Comparison of ENCODE assay signal across 15 cellular contexts in the genomic region with DNA sequence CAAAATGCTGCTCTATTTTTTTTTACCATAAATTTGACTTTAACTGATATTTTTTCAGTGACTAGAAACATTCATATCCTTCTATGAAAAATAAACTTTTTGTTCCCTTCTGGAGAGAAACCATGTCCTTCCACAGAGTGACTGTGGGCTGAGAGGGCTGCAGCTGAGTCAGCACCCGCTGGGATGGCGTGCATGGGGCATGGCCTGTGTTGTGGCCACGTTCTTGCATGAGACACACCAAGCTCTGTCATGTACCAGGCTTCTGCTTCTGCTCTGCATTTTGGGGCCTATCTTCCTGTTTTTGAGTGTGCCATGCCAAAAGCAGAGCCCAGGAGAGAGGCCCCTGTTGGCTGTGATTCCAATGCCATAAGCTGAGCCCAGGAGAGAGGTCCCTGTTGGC. TPM values are rescaled to one million over a fixed set of nuclear protein-coding genes. Genes with fewer than 3 reads are reported as not detected.
A peak's percentile ranks its signal among the peaks of the same experiment; 100 is the strongest.
DNase-seq lines count a peak whose midpoint lies in the region; ATAC-seq, FAIRE-seq and TF ChIP-seq lines count a peak whose summit lies in the region.
"Had no signal": no experiment of that assay in that cellular context is flagged by ENCODE, and none has a peak within 500 bp of the region (broad histone marks: within the 10 kb centered on the region; RNA-seq: fewer than 3 reads in every experiment).

No MANE protein-coding gene starts in this region.

- POLR2A ChIA-PET in CD8-positive, alpha-beta memory T cell (lab: Charles Lee), result no interaction called here
- POLR2A ChIA-PET in activated CD8-positive, alpha-beta T cell treated with anti-CD3 and anti-CD28 coated beads, Interleukin-2, amount 10 ng/mL, durations not matched to agents 7 days and 5 days (lab: Charles Lee), result interaction anchor here (0.6 kb wide), 1 partner anchor 266 kb away, joined by 3 read pairs; the partner anchor contains the start of gene PYGB

- peaks cover 26% of the 10 kb centered on the region for H3K36me3 ChIP-seq in CD8-positive, alpha-beta memory T cell (ENCODE audit: insufficient read depth, low read length)
- peaks cover 0 to 39% of the 10 kb centered on the region in 2 donors for H3K36me3 ChIP-seq in psoas muscle (ENCODE audit: insufficient read depth in 1 of 2, low read depth in 1 of 2)

- no peak overlapping the region for H3K27ac ChIP-seq in CD8-positive, alpha-beta memory T cell (ENCODE audit: low read depth, low read length)
- no peak overlapping the region for H3K27ac ChIP-seq in psoas muscle
- H3K27ac ChIP-seq: parathyroid adenoma, SJCRH30, vagina had no signal

- H3K27me3 Mint-ChIP-seq in CD8-positive, alpha-beta memory T cell, result no peaks in the 10 kb centered on the region
- H3K27me3 Mint-ChIP-seq in activated CD8-positive, alpha-beta T cell treated with anti-CD3 and anti-CD28 coated beads, Interleukin-2, amount 10 ng/mL, durations not matched to agents 7 days and 5 days (ENCODE audit: low read depth), result no peaks in the 10 kb centered on the region

- no peak for DNase-seq in CD8-positive, alpha-beta memory T cell
- peak; percentile 20 for DNase-seq in activated CD8-positive, alpha-beta T cell treated with anti-CD3 and anti-CD28 coated beads, Interleukin-2, amount 10 ng/mL, durations not matched to agents 7 days and 5 days
- DNase-seq in left cardiac atrium (no peak), psoas muscle (peak; percentile 39 to 69), NCI-H2029 (lab: John Stamatoyannopoulos, UW) (no peak), frontal cortex (ENCODE audit: low spot score in 2 of 2) (no peak), RKO (ENCODE audit: low spot score) (no peak)
- DNase-seq: GDM1, SJCRH30 had no signal

- H3K27ac Mint-ChIP-seq in CD8-positive, alpha-beta memory T cell, result peak overlapping the region in 7 of 8 donors; percentile 69 to 98 (median 88)
- peak overlapping the region; percentile 77 for H3K27ac Mint-ChIP-seq in activated CD8-positive, alpha-beta T cell treated with anti-CD3 and anti-CD28 coated beads, Interleukin-2, amount 10 ng/mL, durations not matched to agents 7 days and 5 days

- intact Hi-C loops in left cardiac atrium (cut with DNase I), result no loop called here
- intact Hi-C loops in psoas muscle (cut with DNase I), result loop anchor here in 1 of 2 donors (10.0 kb wide), 1 partner anchor 633 kb away; no protein-coding TSS in a partner anchor

- no peaks in the 10 kb centered on the region for H3K27me3 ChIP-seq in CD8-positive, alpha-beta memory T cell (ENCODE audit: insufficient read depth, low read length, poor library complexity, severe bottlenecking)
- H3K27me3 ChIP-seq in psoas muscle (ENCODE audit: insufficient read depth in 3 of 3, low read length in 2 of 3), result no peaks in the 10 kb centered on the region
- H3K27me3 ChIP-seq: SJCRH30, vagina had no signal

- H3K9me3 ChIP-seq in CD8-positive, alpha-beta memory T cell (ENCODE audit: low read length), result no peaks in the 10 kb centered on the region
- no peaks in the 10 kb centered on the region for H3K9me3 ChIP-seq in psoas muscle
- H3K9me3 ChIP-seq: vagina had no signal

- 82 to 95% (median 87%) methylated on average over 3 of the region's 3 CpGs for WGBS in psoas muscle, 3 donors

- peaks cover 44% of the 10 kb centered on the region for H3K4me1 ChIP-seq in CD8-positive, alpha-beta memory T cell (ENCODE audit: insufficient read depth, low read length)
- peaks cover 28% of the 10 kb centered on the region for H3K4me1 ChIP-seq in psoas muscle
- H3K4me1 ChIP-seq: SJCRH30, vagina had no signal

- CTCF ChIA-PET in CD8-positive, alpha-beta memory T cell (lab: Charles Lee), result interaction anchor here (1.8 kb wide), 1 partner anchor 32 kb away, joined by 6 read pairs; the partner anchor contains the start of gene CST7
- CTCF ChIA-PET in activated CD8-positive, alpha-beta T cell treated with anti-CD3 and anti-CD28 coated beads, Interleukin-2, amount 10 ng/mL, durations not matched to agents 7 days and 5 days (lab: Charles Lee), result no interaction called here

- H3K4me3 Mint-ChIP-seq in CD8-positive, alpha-beta memory T cell, result peak overlapping the region in 6 of 7 donors; percentile 33 to 86 (median 56)
- H3K4me3 Mint-ChIP-seq in activated CD8-positive, alpha-beta T cell treated with anti-CD3 and anti-CD28 coated beads, Interleukin-2, amount 10 ng/mL, durations not matched to agents 7 days and 5 days, result no peak overlapping the region

- peaks cover 74 to 99% (median 97%) of the 10 kb centered on the region in 3 donors for H3K4me1 Mint-ChIP-seq in CD8-positive, alpha-beta memory T cell
- H3K4me1 Mint-ChIP-seq in activated CD8-positive, alpha-beta T cell treated with anti-CD3 and anti-CD28 coated beads, Interleukin-2, amount 10 ng/mL, durations not matched to agents 7 days and 5 days (ENCODE audit: low read depth), result peaks cover 61% of the 10 kb centered on the region

- peak; percentile 56 for ATAC-seq in activated CD8-positive, alpha-beta T cell treated with anti-CD3 and anti-CD28 coated beads, Interleukin-2, amount 10 ng/mL, durations not matched to agents 7 days and 5 days
- peak; percentile 66 to 68 for ATAC-seq in left cardiac atrium
- no peak for ATAC-seq in psoas muscle
- ATAC-seq in HG03521 (IDR thresholded peaks at IDR 0.05; ENCODE audit: unreplicated experiment), result no peak

- no peak for TF ChIP-seq CTCF in psoas muscle (IDR thresholded peaks at IDR 0.05)

- H3K4me3 ChIP-seq in CD8-positive, alpha-beta memory T cell (ENCODE audit: low read length), result no peak overlapping the region
- H3K4me3 ChIP-seq in psoas muscle, result no peak overlapping the region
- H3K4me3 ChIP-seq: SJCRH30, vagina had no signal

- FAIRE-seq in frontal cortex (lab: Jason Lieb, UNC), result no peak
- FAIRE-seq: colon, TTC549 had no signal

- peaks cover 0 to 2% (median 0%) of the 10 kb centered on the region in 5 donors for H3K9me3 Mint-ChIP-seq in CD8-positive, alpha-beta memory T cell
- H3K9me3 Mint-ChIP-seq in activated CD8-positive, alpha-beta T cell treated with anti-CD3 and anti-CD28 coated beads, Interleukin-2, amount 10 ng/mL, durations not matched to agents 7 days and 5 days (ENCODE audit: insufficient read depth), result no peaks in the 10 kb centered on the region

- peaks cover 39 to 84% (median 42%) of the 10 kb centered on the region in 3 donors for H3K36me3 Mint-ChIP-seq in CD8-positive, alpha-beta memory T cell
- peaks cover 74% of the 10 kb centered on the region for H3K36me3 Mint-ChIP-seq in activated CD8-positive, alpha-beta T cell treated with anti-CD3 and anti-CD28 coated beads, Interleukin-2, amount 10 ng/mL, durations not matched to agents 7 days and 5 days (ENCODE audit: low read depth)

RNA-seq across cellular contexts. Expression of gene APMAP, which starts 10.8 kb away (rescaled TPM):
- total RNA-seq in CD8-positive, alpha-beta memory T cell, result 10 to 100 TPM; 82.5 to 83.6 TPM
- 228 TPM for polyA plus RNA-seq in CD8-positive, alpha-beta memory T cell
- total RNA-seq in activated CD8-positive, alpha-beta T cell treated with anti-CD3 and anti-CD28 coated beads, Interleukin-2, amount 10 ng/mL, durations not matched to agents 7 days and 5 days, result 10 to 100 TPM; 43.2 to 44.0 TPM
- 10 to 100 TPM; 47.0 to 52.2 TPM for total RNA-seq in left cardiac atrium
- 10 to 100 TPM; 19.9 to 44.5 (median 24.2) TPM for total RNA-seq in psoas muscle
- polyA plus RNA-seq in psoas muscle, result 10 to 100 TPM; 25.5 to 31.2 (median 30.3) TPM
- 73.4 TPM for total RNA-seq in frontal cortex

RNA-seq across cellular contexts. Expression of gene CST7, which starts 32.7 kb away (rescaled TPM):
- total RNA-seq in CD8-positive, alpha-beta memory T cell, result 100 to 1,000 TPM; 124 to 131 TPM
- polyA plus RNA-seq in CD8-positive, alpha-beta memory T cell, result 889 TPM
- 10 to 100 TPM; 43.9 to 47.5 TPM for total RNA-seq in activated CD8-positive, alpha-beta T cell treated with anti-CD3 and anti-CD28 coated beads, Interleukin-2, amount 10 ng/mL, durations not matched to agents 7 days and 5 days
- total RNA-seq in left cardiac atrium (1 to 10 TPM; 1.7 to 2.7 TPM), psoas muscle (1 to 10 TPM in 2 of 4 donors, under 1 TPM in 2; 0.50 to 1.2 (median 0.82) TPM), frontal cortex (not detected)
- polyA plus RNA-seq in psoas muscle, result under 1 TPM; 0.13 to 0.55 (median 0.31) TPM
- total RNA-seq: SJCRH30 had no signal
- polyA plus RNA-seq: BJ had no signal

Comparison
In these comparisons a context has a peak if more than half of its experiments do, and no peak if none do; other contexts are left out.
1. DNase-seq: peak in activated CD8-positive, alpha-beta T cell treated with anti-CD3 and anti-CD28 coated beads, Interleukin-2, amount 10 ng/mL, durations not matched to agents 7 days and 5 days (single experiment) and psoas muscle (2 of 2); none in CD8-positive, alpha-beta memory T cell (0 of 5), left cardiac atrium (single experiment), NCI-H2029 (single experiment), frontal cortex (0 of 2) and RKO (single experiment).
2. ATAC-seq: peak in activated CD8-positive, alpha-beta T cell treated with anti-CD3 and anti-CD28 coated beads, Interleukin-2, amount 10 ng/mL, durations not matched to agents 7 days and 5 days (single experiment) and left cardiac atrium (2 of 2); none in psoas muscle (0 of 4) and HG03521 (single experiment).
3. RNA of gene CST7, which starts 32.7 kb away (total RNA-seq): 124 to 131 TPM in CD8-positive, alpha-beta memory T cell and 43.9 to 47.5 TPM in activated CD8-positive, alpha-beta T cell treated with anti-CD3 and anti-CD28 coated beads, Interleukin-2, amount 10 ng/mL, durations not matched to agents 7 days and 5 days; 1.7 to 2.7 TPM in left cardiac atrium, 0.50 to 1.2 TPM in psoas muscle and not detected in frontal cortex (single experiment); every median in the first group is over 10 times any median in the second.